In the genomic region with DNA sequence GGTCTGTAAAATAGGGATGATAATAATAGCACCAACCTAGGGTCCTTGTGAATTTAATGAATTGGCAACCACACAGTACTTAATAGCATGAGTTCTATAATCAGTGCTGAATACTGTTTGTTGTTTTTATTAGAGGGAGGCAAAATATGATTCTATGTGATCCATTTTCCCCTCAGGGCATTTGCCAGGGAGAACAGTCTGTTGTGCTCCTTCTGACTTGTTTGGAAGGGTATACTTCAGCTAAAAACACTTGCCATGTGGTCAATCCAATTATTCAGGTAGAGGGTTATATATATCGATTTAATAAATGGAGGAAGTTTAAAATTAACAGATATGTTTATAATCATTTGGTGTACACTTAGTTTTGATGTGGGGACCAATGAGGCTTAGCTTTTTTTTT, we compare ENCODE assay signal across 23 cellular contexts.
"Had no signal": no experiment of that assay in that cellular context is flagged by ENCODE, and none has a peak within 500 bp of the region (broad histone marks: within the 10 kb centered on the region; RNA-seq: fewer than 3 reads in every experiment).

No MANE protein-coding gene starts in this region.

- H3K9me3 Mint-ChIP-seq: effector memory CD8-positive, alpha-beta T cell; neural crest cell had no signal

- DNase-seq: cortex of kidney; effector memory CD8-positive, alpha-beta T cell; erythroblast; esophagus squamous epithelium; foreskin melanocyte; glutamatergic neuron; heart right ventricle; hippocampal formation; left cardiac atrium; left lung; naive thymus-derived CD8-positive, alpha-beta T cell; pancreas; right lobe of liver; small intestine; stimulated activated CD4-positive, alpha-beta T cell treated with anti-CD3 and anti-CD28 coated beads, Interleukin-15, amount 100 ng/mL, for 24 hours; stimulated activated CD4-positive, alpha-beta T cell treated with anti-CD3 and anti-CD28 coated beads, Interleukin-2, amount 100 ng/mL, for 48 hours; stimulated activated CD8-positive, alpha-beta memory T cell treated with anti-CD3 and anti-CD28 coated beads, Interleukin-4, amount 100 ng/mL, for 48 hours; stimulated activated naive CD4-positive, alpha-beta T cell treated with Interleukin-2 at 50 U/mL for 16 hours; upper lobe of left lung had no signal

- H3K36me3 ChIP-seq: esophagus squamous epithelium, heart right ventricle, left lung, neutrophil, pancreas, right lobe of liver, thoracic aorta, tibial nerve, upper lobe of left lung had no signal

- H3K4me1 ChIP-seq: esophagus squamous epithelium, pancreas, right lobe of liver, tibial nerve had no signal

- H3K27me3 Mint-ChIP-seq: effector memory CD8-positive, alpha-beta T cell; naive thymus-derived CD8-positive, alpha-beta T cell had no signal

- H3K9me3 ChIP-seq: esophagus squamous epithelium, left lung, neutrophil, pancreas, right lobe of liver, thoracic aorta, tibial nerve, upper lobe of left lung had no signal

- ATAC-seq: effector memory CD8-positive, alpha-beta T cell; heart right ventricle; left cardiac atrium; left lung; naive thymus-derived CD8-positive, alpha-beta T cell; pancreas; right lobe of liver had no signal

- H3K4me3 ChIP-seq: esophagus squamous epithelium, heart right ventricle, left lung, pancreas, right lobe of liver, thoracic aorta, tibial nerve, upper lobe of left lung had no signal

- H3K4me3 Mint-ChIP-seq: effector memory CD8-positive, alpha-beta T cell; neural crest cell had no signal

- H3K27ac ChIP-seq: esophagus squamous epithelium, heart right ventricle, left lung, neutrophil, pancreas, right lobe of liver, thoracic aorta, tibial nerve, upper lobe of left lung had no signal

- H3K27me3 ChIP-seq: esophagus squamous epithelium, heart right ventricle, left lung, neutrophil, pancreas, right lobe of liver, tibial nerve, upper lobe of left lung had no signal

- H3K27ac Mint-ChIP-seq: effector memory CD8-positive, alpha-beta T cell had no signal
